ENCODE assay signal across 9 cellular contexts in the genomic region with DNA sequence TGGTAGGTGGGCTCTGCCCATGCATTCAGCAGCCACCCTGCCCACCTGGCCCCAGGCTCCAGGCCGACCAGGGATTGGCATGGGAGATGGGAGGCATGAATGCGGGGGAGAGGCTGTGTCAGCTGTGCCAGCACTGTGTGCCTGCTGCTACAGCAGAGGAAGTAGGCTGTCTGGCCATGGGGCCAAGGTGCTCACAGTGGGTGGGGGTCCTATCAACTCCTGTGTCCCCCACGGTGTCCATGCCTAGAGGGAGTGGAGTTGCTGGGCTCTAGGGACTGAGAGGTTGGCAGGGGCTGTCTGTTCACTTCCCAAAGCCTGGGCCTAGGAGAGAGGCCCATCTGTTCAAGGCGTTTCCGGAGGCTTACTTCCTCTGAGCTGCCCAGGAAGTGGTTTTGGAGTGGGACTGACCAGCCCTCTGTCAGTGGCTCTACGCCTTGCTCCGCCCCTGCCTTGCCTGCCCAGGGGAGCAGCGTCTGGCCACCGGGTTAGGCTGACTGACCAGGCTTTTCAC. TPM values are rescaled to one million over a fixed set of nuclear protein-coding genes. Genes with fewer than 3 reads are reported as not detected.
DNase-seq lines count a peak whose midpoint lies in the region; ATAC-seq lines count a peak whose summit lies in the region.
"Had no signal": no experiment of that assay in that cellular context is flagged by ENCODE, and none has a peak within 500 bp of the region (broad histone marks: within the 10 kb centered on the region; RNA-seq: fewer than 3 reads in every experiment).

No MANE protein-coding gene starts in this region.

- CTCF ChIA-PET in activated naive CD4-positive, alpha-beta T cell treated with anti-CD3 and anti-CD28 coated beads for 36 hours (lab: Charles Lee) = no interaction called here

- no peaks in the 10 kb centered on the region for H3K9me3 Mint-ChIP-seq in memory B cell
- H3K9me3 Mint-ChIP-seq in activated naive CD4-positive, alpha-beta T cell treated with anti-CD3 and anti-CD28 coated beads for 36 hours = no peaks in the 10 kb centered on the region

- intact Hi-C loops in activated naive CD4-positive, alpha-beta T cell treated with anti-CD3 and anti-CD28 coated beads for 36 hours (cut with micrococcal nuclease) = no loop called here

- peaks cover 63% of the 10 kb centered on the region for H3K4me1 Mint-ChIP-seq in memory B cell
- H3K4me1 Mint-ChIP-seq in activated naive CD4-positive, alpha-beta T cell treated with anti-CD3 and anti-CD28 coated beads for 36 hours (ENCODE audit: low read depth) = peaks cover 25% of the 10 kb centered on the region

- ATAC-seq in memory B cell (ENCODE audit: low read depth) (no peak), HG02798 (IDR thresholded peaks at IDR 0.05; ENCODE audit: poor library complexity, unreplicated experiment) (no peak), HG02610 (IDR thresholded peaks at IDR 0.05; ENCODE audit: unreplicated experiment) (no peak)

- H3K4me3 Mint-ChIP-seq in memory B cell = peak overlapping the region; percentile 59
- no peak overlapping the region for H3K4me3 Mint-ChIP-seq in activated naive CD4-positive, alpha-beta T cell treated with anti-CD3 and anti-CD28 coated beads for 36 hours

- H3K36me3 Mint-ChIP-seq in memory B cell = peaks cover 2% of the 10 kb centered on the region
- H3K36me3 Mint-ChIP-seq in activated naive CD4-positive, alpha-beta T cell treated with anti-CD3 and anti-CD28 coated beads for 36 hours (ENCODE audit: low read depth) = no peaks in the 10 kb centered on the region

- DNase-seq in AML-193 (lab: John Stamatoyannopoulos, UW) (peak; percentile 96 to 99), M059J (ENCODE audit: low read depth) (peak; percentile 76), cerebellum (ENCODE audit: low spot score) (peak; percentile 41), memory B cell (ENCODE audit: low spot score in 2 of 2) (no peak), COR-L47 (lab: John Stamatoyannopoulos, UW) (no peak)
- no peak for DNase-seq in activated naive CD4-positive, alpha-beta T cell treated with anti-CD3 and anti-CD28 coated beads for 36 hours
- DNase-seq: stimulated activated CD8-positive, alpha-beta memory T cell treated with anti-CD3 and anti-CD28 coated beads, Interleukin-4, amount 100 ng/mL, for 48 hours had no signal

- peak overlapping the region; percentile 83 for H3K27ac Mint-ChIP-seq in memory B cell
- H3K27ac Mint-ChIP-seq in activated naive CD4-positive, alpha-beta T cell treated with anti-CD3 and anti-CD28 coated beads for 36 hours = no peak overlapping the region

- H3K27me3 Mint-ChIP-seq in memory B cell = no peaks in the 10 kb centered on the region
- no peaks in the 10 kb centered on the region for H3K27me3 Mint-ChIP-seq in activated naive CD4-positive, alpha-beta T cell treated with anti-CD3 and anti-CD28 coated beads for 36 hours (ENCODE audit: low read depth)

RNA-seq across cellular contexts. Expression of a gene that starts 5.8 kb away (rescaled TPM):
- total RNA-seq in M059J (2014; rRNA removed; shearing (Covaris generic)) = 1.5 and 4.3 TPM in 2 replicates
- 0.73 TPM for total RNA-seq in cerebellum
- total RNA-seq in activated naive CD4-positive, alpha-beta T cell treated with anti-CD3 and anti-CD28 coated beads for 36 hours = 10 to 100 TPM in 1 of 2 experiments, 1 to 10 TPM in 1; 9.1 to 10.2 TPM

RNA-seq across cellular contexts. Expression of a gene that starts 36.6 kb away (rescaled TPM):
- 12.8 and 15.1 TPM in 2 replicates for total RNA-seq in M059J (2014; rRNA removed; shearing (Covaris generic))
- 12.1 TPM for total RNA-seq in cerebellum
- 10 to 100 TPM; 29.9 to 31.7 TPM for total RNA-seq in activated naive CD4-positive, alpha-beta T cell treated with anti-CD3 and anti-CD28 coated beads for 36 hours

Comparison
In these comparisons a context has a peak if more than half of its experiments do, and no peak if none do; other contexts are left out.
1. DNase-seq: peak in AML-193 (2 of 2), M059J (single experiment) and cerebellum (single experiment); none in memory B cell (0 of 2), COR-L47 (single experiment) and activated naive CD4-positive, alpha-beta T cell treated with anti-CD3 and anti-CD28 coated beads for 36 hours (single experiment).